10 cellular contexts compared by ENCODE assay signal in the genomic region with DNA sequence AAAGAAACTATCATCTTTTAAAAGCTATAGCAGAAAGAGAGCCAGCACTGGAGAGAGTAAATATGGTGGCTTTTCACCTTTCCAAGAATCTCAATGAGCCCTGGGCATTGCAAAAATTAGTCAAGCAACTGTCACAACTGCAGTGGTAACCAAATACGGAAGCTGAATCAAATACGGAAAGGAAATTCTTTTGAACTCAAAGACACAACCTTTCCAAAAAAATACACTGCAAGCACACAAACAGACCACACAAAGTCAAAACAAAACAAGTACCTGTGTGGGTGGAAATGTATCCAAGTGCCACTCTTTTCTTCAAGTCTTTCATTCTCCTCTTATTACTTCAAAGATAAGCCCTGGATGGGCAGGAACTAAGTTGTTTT. TPM values are rescaled to one million over a fixed set of nuclear protein-coding genes. Genes with fewer than 3 reads are reported as not detected.
A peak's percentile ranks its signal among the peaks of the same experiment; 100 is the strongest.
DNase-seq lines count a peak whose midpoint lies in the region; ATAC-seq, FAIRE-seq and TF ChIP-seq lines count a peak whose summit lies in the region.
"Had no signal": no experiment of that assay in that cellular context is flagged by ENCODE, and none has a peak within 500 bp of the region (broad histone marks: within the 10 kb centered on the region; RNA-seq: fewer than 3 reads in every experiment).

No MANE protein-coding gene starts in this region.

- H3K4me3 ChIP-seq in heart right ventricle (no peak overlapping the region), small intestine (ENCODE audit: low read depth in 1 of 2, low read length in 2 of 2) (no peak overlapping the region)

- POLR2A ChIA-PET in activated CD4-positive, alpha-beta memory T cell treated with anti-CD3 and anti-CD28 coated beads for 36 hours (lab: Charles Lee): interaction anchor here (1.3 to 3.4 kb wide), 3 partner anchors 15 to 25 kb away, joined by 4 to 15 read pairs (median 6); a partner anchor contains a TSS

- H3K27ac ChIP-seq in heart right ventricle (peak overlapping the region in 1 of 10 donors; percentile 40), small intestine (ENCODE audit: low read depth in 1 of 2, low read length in 1 of 2) (no peak overlapping the region)

- H3K9me3 Mint-ChIP-seq in activated CD8-positive, alpha-beta memory T cell treated with anti-CD3 and anti-CD28 coated beads, Interleukin-2, amount 10 ng/mL, durations not matched to agents 7 days and 5 days (ENCODE audit: low read depth): peaks cover 4% of the 10 kb centered on the region
- no peaks in the 10 kb centered on the region for H3K9me3 Mint-ChIP-seq in activated CD4-positive, alpha-beta memory T cell treated with anti-CD3 and anti-CD28 coated beads for 36 hours
- no peaks in the 10 kb centered on the region for H3K9me3 Mint-ChIP-seq in stimulated activated naive B cell treated with anti-CD40 and anti-IgM and Interleukin-4, amounts not matched to agents 10 μg/mL and 1 μg/mL and 100 μg/mL, for 72 hours
- H3K9me3 Mint-ChIP-seq: naive B cell had no signal

- peaks cover 5 to 97% (median 63%) of the 10 kb centered on the region in 9 donors for H3K4me1 ChIP-seq in heart right ventricle
- peaks cover 5 to 29% of the 10 kb centered on the region in 2 donors for H3K4me1 ChIP-seq in small intestine (ENCODE audit: control insufficient read depth in 2 of 2, insufficient read depth in 1 of 2, low read depth in 1 of 2, low read length in 1 of 2)

- no peaks in the 10 kb centered on the region for H3K36me3 ChIP-seq in heart right ventricle
- no peaks in the 10 kb centered on the region for H3K36me3 ChIP-seq in small intestine (ENCODE audit: control insufficient read depth in 2 of 2, insufficient read depth in 2 of 2, low read length in 2 of 2)

- peaks cover 65% of the 10 kb centered on the region for H3K4me1 Mint-ChIP-seq in activated CD8-positive, alpha-beta memory T cell treated with anti-CD3 and anti-CD28 coated beads, Interleukin-2, amount 10 ng/mL, durations not matched to agents 7 days and 5 days
- peaks cover 59% of the 10 kb centered on the region for H3K4me1 Mint-ChIP-seq in activated CD4-positive, alpha-beta memory T cell treated with anti-CD3 and anti-CD28 coated beads for 36 hours (ENCODE audit: low read depth)
- peaks cover 24 to 48% of the 10 kb centered on the region in 2 donors for H3K4me1 Mint-ChIP-seq in stimulated activated naive B cell treated with anti-CD40 and anti-IgM and Interleukin-4, amounts not matched to agents 10 μg/mL and 1 μg/mL and 100 μg/mL, for 72 hours

- H3K9me3 ChIP-seq in heart right ventricle: no peaks in the 10 kb centered on the region
- H3K9me3 ChIP-seq in small intestine (ENCODE audit: control insufficient read depth, low read depth): no peaks in the 10 kb centered on the region

- FAIRE-seq in small intestine (lab: Jason Lieb, UNC): no peak

- no peaks in the 10 kb centered on the region for H3K27me3 Mint-ChIP-seq in activated CD8-positive, alpha-beta memory T cell treated with anti-CD3 and anti-CD28 coated beads, Interleukin-2, amount 10 ng/mL, durations not matched to agents 7 days and 5 days
- H3K27me3 Mint-ChIP-seq in activated CD4-positive, alpha-beta memory T cell treated with anti-CD3 and anti-CD28 coated beads for 36 hours: peaks cover 1% of the 10 kb centered on the region
- no peaks in the 10 kb centered on the region for H3K27me3 Mint-ChIP-seq in stimulated activated naive B cell treated with anti-CD40 and anti-IgM and Interleukin-4, amounts not matched to agents 10 μg/mL and 1 μg/mL and 100 μg/mL, for 72 hours
- H3K27me3 Mint-ChIP-seq: naive B cell had no signal

- TF ChIP-seq CTCF in heart right ventricle (IDR thresholded peaks at IDR 0.05): no peak

- peak overlapping the region; percentile 17 for H3K4me3 Mint-ChIP-seq in activated CD8-positive, alpha-beta memory T cell treated with anti-CD3 and anti-CD28 coated beads, Interleukin-2, amount 10 ng/mL, durations not matched to agents 7 days and 5 days
- no peak overlapping the region for H3K4me3 Mint-ChIP-seq in activated CD4-positive, alpha-beta memory T cell treated with anti-CD3 and anti-CD28 coated beads for 36 hours
- no peak overlapping the region for H3K4me3 Mint-ChIP-seq in stimulated activated naive B cell treated with anti-CD40 and anti-IgM and Interleukin-4, amounts not matched to agents 10 μg/mL and 1 μg/mL and 100 μg/mL, for 72 hours
- H3K4me3 Mint-ChIP-seq: naive B cell had no signal

- intact Hi-C loops in activated CD4-positive, alpha-beta memory T cell treated with anti-CD3 and anti-CD28 coated beads for 36 hours (cut with micrococcal nuclease): loop anchor here (1.0 to 10.0 kb wide), 5 partner anchors 9 to 1261 kb away; no protein-coding TSS in a partner anchor
- intact Hi-C loops in heart right ventricle (cut with DNase I): no loop called here

- CTCF ChIA-PET in activated CD8-positive, alpha-beta memory T cell treated with anti-CD3 and anti-CD28 coated beads, Interleukin-2, amount 10 ng/mL, durations not matched to agents 7 days and 5 days (lab: Charles Lee): interaction anchor here (2.4 to 3.7 kb wide), 2 partner anchors 14 to 17 kb away, joined by 5 to 18 read pairs; no protein-coding TSS in a partner anchor
- CTCF ChIA-PET in activated CD4-positive, alpha-beta memory T cell treated with anti-CD3 and anti-CD28 coated beads for 36 hours (lab: Charles Lee): interaction anchor here (0.6 to 1.9 kb wide), 7 partner anchors 11 to 390 kb away, joined by 3 to 7 read pairs (median 5); a partner anchor contains a TSS

- H3K36me3 Mint-ChIP-seq in activated CD8-positive, alpha-beta memory T cell treated with anti-CD3 and anti-CD28 coated beads, Interleukin-2, amount 10 ng/mL, durations not matched to agents 7 days and 5 days: peaks cover 54% of the 10 kb centered on the region
- peaks cover 3% of the 10 kb centered on the region for H3K36me3 Mint-ChIP-seq in activated CD4-positive, alpha-beta memory T cell treated with anti-CD3 and anti-CD28 coated beads for 36 hours
- H3K36me3 Mint-ChIP-seq in stimulated activated naive B cell treated with anti-CD40 and anti-IgM and Interleukin-4, amounts not matched to agents 10 μg/mL and 1 μg/mL and 100 μg/mL, for 72 hours: peaks cover 3 to 6% of the 10 kb centered on the region in 2 donors

- WGBS in heart right ventricle, 2 donors: 18 to 34% methylated on average over 2 of the region's 2 CpGs
- WGBS in small intestine, 3 donors: 20 to 34% (median 26%) methylated on average over 2 of the region's 2 CpGs

- ATAC-seq in activated CD8-positive, alpha-beta memory T cell treated with anti-CD3 and anti-CD28 coated beads, Interleukin-2, amount 10 ng/mL, durations not matched to agents 7 days and 5 days: peak; percentile 48
- ATAC-seq in HG02981 (IDR thresholded peaks at IDR 0.05; ENCODE audit: unreplicated experiment) (peak; percentile 64), HG03139 (IDR thresholded peaks at IDR 0.05; ENCODE audit: unreplicated experiment) (no peak), heart right ventricle (no peak)
- peak; percentile 61 to 67 for ATAC-seq in stimulated activated naive B cell treated with anti-CD40 and anti-IgM and Interleukin-4, amounts not matched to agents 10 μg/mL and 1 μg/mL and 100 μg/mL, for 72 hours (replicated peaks)

- H3K27me3 ChIP-seq in heart right ventricle (no peaks in the 10 kb centered on the region), small intestine (ENCODE audit: control insufficient read depth in 2 of 2, insufficient read depth in 2 of 2, low read length in 2 of 2) (no peaks in the 10 kb centered on the region)

- peak; percentile 49 for DNase-seq in activated CD8-positive, alpha-beta memory T cell treated with anti-CD3 and anti-CD28 coated beads, Interleukin-2, amount 10 ng/mL, durations not matched to agents 7 days and 5 days
- no peak for DNase-seq in activated CD8-positive, alpha-beta memory T cell treated with anti-CD3 and anti-CD28 coated beads, Interleukin-2, amount 50 U/mL, for 48 hours
- DNase-seq in activated CD4-positive, alpha-beta memory T cell treated with anti-CD3 and anti-CD28 coated beads for 36 hours: peak; percentile 38
- DNase-seq in stimulated activated naive B cell treated with anti-CD40 and anti-IgM and Interleukin-4, amounts not matched to agents 10 μg/mL and 1 μg/mL and 100 μg/mL, for 72 hours: no peak
- no peak for DNase-seq in heart right ventricle
- DNase-seq in small intestine: no peak
- DNase-seq: activated gamma-delta T cell, naive B cell had no signal

- H3K27ac Mint-ChIP-seq in activated CD8-positive, alpha-beta memory T cell treated with anti-CD3 and anti-CD28 coated beads, Interleukin-2, amount 10 ng/mL, durations not matched to agents 7 days and 5 days: peak overlapping the region; percentile 92
- H3K27ac Mint-ChIP-seq in activated CD4-positive, alpha-beta memory T cell treated with anti-CD3 and anti-CD28 coated beads for 36 hours: peak overlapping the region; percentile 4
- peak overlapping the region; percentile 31 for H3K27ac Mint-ChIP-seq in stimulated activated naive B cell treated with anti-CD40 and anti-IgM and Interleukin-4, amounts not matched to agents 10 μg/mL and 1 μg/mL and 100 μg/mL, for 72 hours

RNA-seq across cellular contexts. Expression of a gene that starts 17.6 kb away (rescaled TPM):
- total RNA-seq in activated CD8-positive, alpha-beta memory T cell treated with anti-CD3 and anti-CD28 coated beads, Interleukin-2, amount 10 ng/mL, durations not matched to agents 7 days and 5 days: 10 to 100 TPM; 45.3 to 53.2 TPM
- 10 to 100 TPM; 18.2 to 18.7 TPM for total RNA-seq in activated CD4-positive, alpha-beta memory T cell treated with anti-CD3 and anti-CD28 coated beads for 36 hours
- 10 to 100 TPM; 20.8 to 46.1 (median 30.3) TPM for total RNA-seq in heart right ventricle
- polyA plus RNA-seq in heart right ventricle: 10 to 100 TPM; 14.5 to 28.2 TPM
- polyA plus RNA-seq in small intestine: 10 to 100 TPM; 26.6 to 54.8 (median 27.0) TPM

Comparison
In these comparisons a context has a peak if more than half of its experiments do, and no peak if none do; other contexts are left out.
1. DNase-seq: peak in activated CD8-positive, alpha-beta memory T cell treated with anti-CD3 and anti-CD28 coated beads, Interleukin-2, amount 10 ng/mL, durations not matched to agents 7 days and 5 days (single experiment) and activated CD4-positive, alpha-beta memory T cell treated with anti-CD3 and anti-CD28 coated beads for 36 hours (single experiment); none in activated CD8-positive, alpha-beta memory T cell treated with anti-CD3 and anti-CD28 coated beads, Interleukin-2, amount 50 U/mL, for 48 hours (single experiment), stimulated activated naive B cell treated with anti-CD40 and anti-IgM and Interleukin-4, amounts not matched to agents 10 μg/mL and 1 μg/mL and 100 μg/mL, for 72 hours (single experiment), heart right ventricle (0 of 2) and small intestine (single experiment).
2. ATAC-seq: peak in activated CD8-positive, alpha-beta memory T cell treated with anti-CD3 and anti-CD28 coated beads, Interleukin-2, amount 10 ng/mL, durations not matched to agents 7 days and 5 days (single experiment), HG02981 (single experiment) and stimulated activated naive B cell treated with anti-CD40 and anti-IgM and Interleukin-4, amounts not matched to agents 10 μg/mL and 1 μg/mL and 100 μg/mL, for 72 hours (2 of 2); none in HG03139 (single experiment) and heart right ventricle (0 of 8).
3. H3K27ac Mint-ChIP-seq: peak in every context shown above with its lines; median percentile 92 in activated CD8-positive, alpha-beta memory T cell treated with anti-CD3 and anti-CD28 coated beads, Interleukin-2, amount 10 ng/mL, durations not matched to agents 7 days and 5 days; 31 in stimulated activated naive B cell treated with anti-CD40 and anti-IgM and Interleukin-4, amounts not matched to agents 10 μg/mL and 1 μg/mL and 100 μg/mL, for 72 hours; 4 in activated CD4-positive, alpha-beta memory T cell treated with anti-CD3 and anti-CD28 coated beads for 36 hours.